ENCODE assay signal across 9 cellular contexts in the genomic region with DNA sequence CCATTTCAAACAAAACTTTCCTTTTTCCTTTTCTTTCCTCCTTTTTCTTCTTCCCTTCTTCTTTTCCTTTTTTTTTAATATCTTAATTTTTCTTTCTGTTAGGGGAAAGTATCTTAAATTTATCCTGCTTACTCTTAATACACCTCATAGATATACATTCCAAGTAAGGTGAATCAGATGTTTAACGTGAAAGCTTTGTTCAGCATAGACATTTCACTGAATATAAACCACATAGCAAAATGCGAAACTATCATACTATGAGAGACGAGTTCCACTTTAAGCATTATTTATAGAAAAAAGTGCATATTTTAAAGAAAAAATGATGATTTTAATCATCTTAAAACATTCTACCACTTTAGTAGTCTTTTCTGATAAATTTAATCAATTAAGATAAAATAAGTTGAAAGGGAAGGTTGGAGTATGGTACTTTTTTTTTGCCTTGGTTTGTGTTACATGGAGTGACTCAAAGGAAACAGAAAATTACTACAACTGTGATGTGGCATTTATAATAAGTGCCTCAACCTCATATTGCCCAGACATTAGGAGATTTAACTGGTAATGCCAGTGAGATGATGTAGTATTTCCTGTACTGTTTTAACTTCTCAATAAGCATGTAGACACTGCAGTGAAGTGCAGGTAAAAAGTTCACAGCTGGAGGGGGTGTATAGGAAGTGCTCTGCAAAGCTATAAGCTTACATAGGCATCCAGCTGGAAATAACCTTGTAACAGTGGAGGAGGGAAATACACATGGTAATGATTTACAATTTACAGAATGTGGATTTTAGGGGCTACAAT.
DNase-seq lines count a peak whose midpoint lies in the region; ATAC-seq and TF ChIP-seq lines count a peak whose summit lies in the region.
"Had no signal": no experiment of that assay in that cellular context is flagged by ENCODE, and none has a peak within 500 bp of the region (broad histone marks: within the 10 kb centered on the region; RNA-seq: fewer than 3 reads in every experiment).

No MANE protein-coding gene starts in this region.

- no peaks in the 10 kb centered on the region for H3K27me3 ChIP-seq in neural progenitor cell
- H3K27me3 ChIP-seq: esophagus muscularis mucosa had no signal

- H3K4me1 ChIP-seq in neural progenitor cell: no peaks in the 10 kb centered on the region

- H3K36me3 ChIP-seq in neural progenitor cell: no peaks in the 10 kb centered on the region
- H3K36me3 ChIP-seq: esophagus muscularis mucosa had no signal

- peak overlapping the region; percentile 97 for H3K27ac Mint-ChIP-seq in activated T-cell treated with anti-CD3 and anti-CD28 coated beads, Interleukin-2, amount 50 U/mL, for 72 hours
- H3K27ac Mint-ChIP-seq in neural progenitor cell: peak overlapping the region; percentile 15

- H3K9ac ChIP-seq in neural progenitor cell: no peak overlapping the region

- no peaks in the 10 kb centered on the region for H3K9me3 ChIP-seq in neural progenitor cell (ENCODE audit: low read depth)
- H3K9me3 ChIP-seq: esophagus muscularis mucosa had no signal

- no peak overlapping the region for H3K4me2 ChIP-seq in neural progenitor cell

- peak overlapping the region; percentile 63 to 83 for H3K4me3 Mint-ChIP-seq in activated T-cell treated with anti-CD3 and anti-CD28 coated beads, Interleukin-2, amount 50 U/mL, for 72 hours
- H3K4me3 Mint-ChIP-seq in neural progenitor cell: no peak overlapping the region

- H3K9me3 Mint-ChIP-seq in activated T-cell treated with anti-CD3 and anti-CD28 coated beads, Interleukin-2, amount 50 U/mL, for 72 hours: no peaks in the 10 kb centered on the region
- peaks cover 2% of the 10 kb centered on the region for H3K9me3 Mint-ChIP-seq in neural progenitor cell

- H2AFZ ChIP-seq in neural progenitor cell (replicated peaks): no peak overlapping the region

- peak; percentile 59 for ATAC-seq in GM19025 (IDR thresholded peaks at IDR 0.05; ENCODE audit: low read depth, unreplicated experiment)
- ATAC-seq in HG02943 (IDR thresholded peaks at IDR 0.05; ENCODE audit: low read depth, unreplicated experiment): peak; percentile 84
- ATAC-seq in activated T-cell treated with anti-CD3 and anti-CD28 coated beads, Interleukin-2, amount 50 U/mL, for 72 hours (replicated peaks in 1 of 2): peak; percentile 84 to 85

- peaks cover 95% of the 10 kb centered on the region for H3K4me1 Mint-ChIP-seq in activated T-cell treated with anti-CD3 and anti-CD28 coated beads, Interleukin-2, amount 50 U/mL, for 72 hours (ENCODE audit: low read depth)
- H3K4me1 Mint-ChIP-seq in neural progenitor cell: peaks cover 21% of the 10 kb centered on the region

- H3F3A ChIP-seq in neural progenitor cell (ENCODE audit: low read depth): peaks cover 2% of the 10 kb centered on the region

- H3K36me3 Mint-ChIP-seq in activated T-cell treated with anti-CD3 and anti-CD28 coated beads, Interleukin-2, amount 50 U/mL, for 72 hours (ENCODE audit: insufficient read depth in 2 of 2): peaks cover 5 to 6% of the 10 kb centered on the region in 2 donors
- H3K36me3 Mint-ChIP-seq in neural progenitor cell: peaks cover 8% of the 10 kb centered on the region

- H3K4me3 ChIP-seq in neural progenitor cell: no peak overlapping the region
- H3K4me3 ChIP-seq: esophagus muscularis mucosa had no signal

- no peaks in the 10 kb centered on the region for H3K79me2 ChIP-seq in neural progenitor cell (ENCODE audit: low read depth)

- no peak for TF ChIP-seq CTCF in neural progenitor cell (IDR thresholded peaks at IDR 0.05)

- no peak overlapping the region for H3K27ac ChIP-seq in neural progenitor cell

- no peaks in the 10 kb centered on the region for H3K27me3 Mint-ChIP-seq in activated T-cell treated with anti-CD3 and anti-CD28 coated beads, Interleukin-2, amount 50 U/mL, for 72 hours (ENCODE audit: low read depth)
- H3K27me3 Mint-ChIP-seq in neural progenitor cell (ENCODE audit: insufficient read depth, low read depth): no peaks in the 10 kb centered on the region

- DNase-seq in activated T-cell treated with anti-CD3 and anti-CD28 coated beads, Interleukin-2, amount 50 U/mL, for 72 hours: peak; percentile 45 to 51
- DNase-seq in neural progenitor cell (ENCODE audit: low spot score): no peak
- DNase-seq in UCSD-AML1 (lab: John Stamatoyannopoulos, UW; ENCODE audit: unreplicated experiment): no peak
- no peak for DNase-seq in DMS153 (lab: John Stamatoyannopoulos, UW)
- DNase-seq in D341Med (ENCODE audit: low spot score): no peak
- no peak for DNase-seq in DMS153 treated with DMSO at 0.1 percent for 48 hours (lab: John Stamatoyannopoulos, UW; ENCODE audit: unreplicated experiment)

- H4K20me1 ChIP-seq in neural progenitor cell (ENCODE audit: low read depth): no peaks in the 10 kb centered on the region

Comparison
In these comparisons a context has a peak if more than half of its experiments do, and no peak if none do; other contexts are left out.
1. DNase-seq: peak in activated T-cell treated with anti-CD3 and anti-CD28 coated beads, Interleukin-2, amount 50 U/mL, for 72 hours (2 of 2); none in neural progenitor cell (single experiment), UCSD-AML1 (single experiment), DMS153 (single experiment), D341Med (single experiment) and DMS153 treated with DMSO at 0.1 percent for 48 hours (single experiment).
2. Peak in every context shown above with its lines, with median percentiles within 50 percentile points of each other: ATAC-seq.